In genomic region chr11:98561877-98562395, GRCh38 we compare ENCODE assay signal across 34 cellular contexts.
"Had no signal": no experiment of that assay in that cellular context is flagged by ENCODE, and none has a peak within 500 bp of the region (broad histone marks: within the 10 kb centered on the region; RNA-seq: fewer than 3 reads in every experiment).

No MANE protein-coding gene starts in this region.

- H3K27me3 Mint-ChIP-seq: activated naive CD4-positive, alpha-beta T cell treated with anti-CD3 and anti-CD28 coated beads, Interleukin-2, amount 10 ng/mL, durations not matched to agents 7 days and 5 days; activated naive CD8-positive, alpha-beta T cell treated with anti-CD3 and anti-CD28 coated beads, Interleukin-2, amount 10 ng/mL, durations not matched to agents 7 days and 5 days; dendritic cell treated with granulocyte-macrophage colony-stimulating factor and Interleukin-4, amounts not matched to agents 40 ng/mL and 50 ng/mL, for 4 days; memory B cell; naive thymus-derived CD4-positive, alpha-beta T cell; progenitor cell of endocrine pancreas; stimulated activated naive B cell treated with anti-CD40 and anti-IgM and Interleukin-4, amounts not matched to agents 10 μg/mL and 1 μg/mL and 100 μg/mL, for 72 hours had no signal

- H3K36me3 Mint-ChIP-seq: activated naive CD4-positive, alpha-beta T cell treated with anti-CD3 and anti-CD28 coated beads, Interleukin-2, amount 10 ng/mL, durations not matched to agents 7 days and 5 days; activated naive CD8-positive, alpha-beta T cell treated with anti-CD3 and anti-CD28 coated beads, Interleukin-2, amount 10 ng/mL, durations not matched to agents 7 days and 5 days; memory B cell; naive thymus-derived CD4-positive, alpha-beta T cell; stimulated activated naive B cell treated with anti-CD40 and anti-IgM and Interleukin-4, amounts not matched to agents 10 μg/mL and 1 μg/mL and 100 μg/mL, for 72 hours had no signal

- DNase-seq: activated CD4-positive, alpha-beta T cell treated with anti-CD3 and anti-CD28 coated beads for 4 hours; activated CD4-positive, alpha-beta T cell treated with anti-CD3 and anti-CD28 coated beads, Interleukin-2, amount 50 U/mL, for 4 hours; activated CD8-positive, alpha-beta memory T cell treated with anti-CD3 and anti-CD28 coated beads for 24 hours; activated effector memory CD4-positive, alpha-beta T cell treated with anti-CD3 and anti-CD28 coated beads, Interleukin-2, amount 50 U/mL, for 16 hours; activated naive CD4-positive, alpha-beta T cell treated with anti-CD3 and anti-CD28 coated beads, Interleukin-2, amount 10 ng/mL, durations not matched to agents 7 days and 5 days; activated naive CD8-positive, alpha-beta T cell treated with anti-CD3 and anti-CD28 coated beads, Interleukin-2, amount 10 ng/mL, durations not matched to agents 7 days and 5 days; brain microvascular endothelial cell; central memory CD4-positive, alpha-beta T cell; kidney; left colon; midbrain; naive thymus-derived CD4-positive, alpha-beta T cell; ovary; sigmoid colon; stimulated activated CD4-positive, alpha-beta T cell treated with anti-CD3 and anti-CD28 coated beads, Interleukin-1b, Interleukin-23, amount 100 ng/mL, for 48 hours; stimulated activated CD4-positive, alpha-beta T cell treated with anti-CD3 and anti-CD28 coated beads, Interleukin-4, amount 100 ng/mL, for 4 hours; stimulated activated CD8-positive, alpha-beta memory T cell treated with anti-CD3 and anti-CD28 coated beads, Interleukin-4, amount 100 ng/mL, for 48 hours; stimulated activated naive B cell treated with anti-CD40 and anti-IgM and Interleukin-4, amounts not matched to agents 10 μg/mL and 1 μg/mL and 100 μg/mL, for 72 hours; stomach; T-helper 9 cell; thyroid gland; upper lobe of right lung had no signal

- H3K4me1 ChIP-seq: ascending aorta, esophagus muscularis mucosa, gastroesophageal sphincter, sigmoid colon, stomach, thyroid gland, upper lobe of right lung had no signal

- H3K27ac Mint-ChIP-seq: activated naive CD4-positive, alpha-beta T cell treated with anti-CD3 and anti-CD28 coated beads, Interleukin-2, amount 10 ng/mL, durations not matched to agents 7 days and 5 days; activated naive CD8-positive, alpha-beta T cell treated with anti-CD3 and anti-CD28 coated beads, Interleukin-2, amount 10 ng/mL, durations not matched to agents 7 days and 5 days; dendritic cell treated with granulocyte-macrophage colony-stimulating factor and Interleukin-4, amounts not matched to agents 40 ng/mL and 50 ng/mL, for 4 days; endodermal cell; memory B cell; progenitor cell of endocrine pancreas; stimulated activated naive B cell treated with anti-CD40 and anti-IgM and Interleukin-4, amounts not matched to agents 10 μg/mL and 1 μg/mL and 100 μg/mL, for 72 hours; T-helper 1 cell treated with Interleukin-12 subunit alpha and Interleukin-12 subunit beta and Interleukin-4 antibody, amounts not matched to agents 30 μg/mL and 1 μg/mL, for 36 hours had no signal

- H3K4me3 Mint-ChIP-seq: activated naive CD4-positive, alpha-beta T cell treated with anti-CD3 and anti-CD28 coated beads, Interleukin-2, amount 10 ng/mL, durations not matched to agents 7 days and 5 days; activated naive CD8-positive, alpha-beta T cell treated with anti-CD3 and anti-CD28 coated beads, Interleukin-2, amount 10 ng/mL, durations not matched to agents 7 days and 5 days; dendritic cell treated with granulocyte-macrophage colony-stimulating factor and Interleukin-4, amounts not matched to agents 40 ng/mL and 50 ng/mL, for 4 days; endodermal cell; memory B cell; naive thymus-derived CD4-positive, alpha-beta T cell; stimulated activated naive B cell treated with anti-CD40 and anti-IgM and Interleukin-4, amounts not matched to agents 10 μg/mL and 1 μg/mL and 100 μg/mL, for 72 hours; T-helper 1 cell treated with Interleukin-12 subunit alpha and Interleukin-12 subunit beta and Interleukin-4 antibody, amounts not matched to agents 30 μg/mL and 1 μg/mL, for 36 hours had no signal

- H3K4me1 Mint-ChIP-seq: activated naive CD4-positive, alpha-beta T cell treated with anti-CD3 and anti-CD28 coated beads, Interleukin-2, amount 10 ng/mL, durations not matched to agents 7 days and 5 days; activated naive CD8-positive, alpha-beta T cell treated with anti-CD3 and anti-CD28 coated beads, Interleukin-2, amount 10 ng/mL, durations not matched to agents 7 days and 5 days; memory B cell; naive thymus-derived CD4-positive, alpha-beta T cell; stimulated activated naive B cell treated with anti-CD40 and anti-IgM and Interleukin-4, amounts not matched to agents 10 μg/mL and 1 μg/mL and 100 μg/mL, for 72 hours had no signal

- FAIRE-seq: kidney, TTC549 had no signal

- H3K27ac ChIP-seq: ascending aorta, brain microvascular endothelial cell, esophagus muscularis mucosa, gastroesophageal sphincter, hepatocyte, ovary, sigmoid colon, stomach, thyroid gland, upper lobe of right lung, VCaP had no signal

- H3K4me2 ChIP-seq: hepatocyte, smooth muscle cell had no signal

- H3K9me3 ChIP-seq: ascending aorta, esophagus muscularis mucosa, gastroesophageal sphincter, ovary, sigmoid colon, thyroid gland, upper lobe of right lung had no signal

- H3K79me2 ChIP-seq: hepatocyte had no signal

- H3K36me3 ChIP-seq: ascending aorta, brain microvascular endothelial cell, esophagus muscularis mucosa, gastroesophageal sphincter, ovary, sigmoid colon, stomach, thyroid gland, upper lobe of right lung had no signal

- H3K4me3 ChIP-seq: ascending aorta, esophagus muscularis mucosa, gastroesophageal sphincter, hepatocyte, ovary, sigmoid colon, smooth muscle cell, stomach, thyroid gland, upper lobe of right lung had no signal

- H2AFZ ChIP-seq: hepatocyte had no signal

- H3K27me3 ChIP-seq: ascending aorta, brain microvascular endothelial cell, esophagus muscularis mucosa, gastroesophageal sphincter, hepatocyte, ovary, sigmoid colon, stomach, thyroid gland, upper lobe of right lung had no signal

- H3K9me3 Mint-ChIP-seq: activated naive CD4-positive, alpha-beta T cell treated with anti-CD3 and anti-CD28 coated beads, Interleukin-2, amount 10 ng/mL, durations not matched to agents 7 days and 5 days; activated naive CD8-positive, alpha-beta T cell treated with anti-CD3 and anti-CD28 coated beads, Interleukin-2, amount 10 ng/mL, durations not matched to agents 7 days and 5 days; endodermal cell; stimulated activated naive B cell treated with anti-CD40 and anti-IgM and Interleukin-4, amounts not matched to agents 10 μg/mL and 1 μg/mL and 100 μg/mL, for 72 hours had no signal
